Comparison of ENCODE assay signal across 34 cellular contexts in genomic region chr16:85243312-85243711, GRCh38.
"Had no signal": no experiment of that assay in that cellular context is flagged by ENCODE, and none has a peak within 500 bp of the region (broad histone marks: within the 10 kb centered on the region; RNA-seq: fewer than 3 reads in every experiment).

No MANE protein-coding gene starts in this region.

- ATAC-seq: activated CD8-positive, alpha-beta T cell treated with anti-CD3 and anti-CD28 coated beads for 36 hours; activated T-cell treated with anti-CD3 and anti-CD28 coated beads, Interleukin-2, amount 50 U/mL, for 72 hours; activated T-helper 17 cell treated with anti-CD3 and anti-CD28 coated beads, Interleukin-2, amount 50 U/mL, for 72 hours; PC-3; Right ventricle myocardium inferior had no signal

- DNase-seq: activated CD4-positive, alpha-beta T cell treated with anti-CD3 and anti-CD28 coated beads, Interleukin-2, amount 10 ng/mL, durations not matched to agents 24 days and 14 days; activated CD4-positive, alpha-beta T cell treated with anti-CD3 and anti-CD28 coated beads, Interleukin-2, amount 50 U/mL, for 4 hours; activated CD8-positive, alpha-beta T cell treated with anti-CD3 and anti-CD28 coated beads for 36 hours; activated effector memory CD4-positive, alpha-beta T cell treated with anti-CD3 and anti-CD28 coated beads, Interleukin-2, amount 50 U/mL, for 16 hours; activated naive CD4-positive, alpha-beta T cell; activated naive CD4-positive, alpha-beta T cell treated with anti-CD3 and anti-CD28 coated beads, Interleukin-2, amount 50 U/mL, for 16 hours; activated naive CD8-positive, alpha-beta T cell treated with anti-CD3 and anti-CD28 coated beads for 36 hours; activated T-cell treated with anti-CD3 and anti-CD28 coated beads, Interleukin-2, amount 50 U/mL, for 1 hour; activated T-cell treated with anti-CD3 and anti-CD28 coated beads, Interleukin-2, amount 50 U/mL, for 72 hours; amygdala; caudate nucleus; Kasumi-1; KG1; MM.1S; MV-4-11; NCI-H1092; NCI-H146; NCI-H187; NCI-H2029 treated with DMSO at 0.1 percent for 48 hours; NCI-H2107; NCI-H226; NCI-H446 treated with DMSO at 0.1 percent for 48 hours; NCI-H524 treated with DMSO at 0.1 percent for 48 hours; PC-3; SIG-M5; SW 1271; T-helper 1 cell; T1000; WERI-Rb-1 had no signal

- H3K9me3 Mint-ChIP-seq: activated CD4-positive, alpha-beta T cell treated with anti-CD3 and anti-CD28 coated beads, Interleukin-2, amount 10 ng/mL, durations not matched to agents 24 days and 14 days; activated CD8-positive, alpha-beta T cell treated with anti-CD3 and anti-CD28 coated beads for 36 hours; activated naive CD8-positive, alpha-beta T cell treated with anti-CD3 and anti-CD28 coated beads for 36 hours; activated T-cell treated with anti-CD3 and anti-CD28 coated beads, Interleukin-2, amount 50 U/mL, for 72 hours; activated T-helper 17 cell treated with anti-CD3 and anti-CD28 coated beads, Interleukin-2, amount 50 U/mL, for 72 hours had no signal

- H3K4me3 ChIP-seq: ascending aorta, breast epithelium had no signal

- H3K27ac Mint-ChIP-seq: activated CD4-positive, alpha-beta T cell treated with anti-CD3 and anti-CD28 coated beads, Interleukin-2, amount 10 ng/mL, durations not matched to agents 24 days and 14 days; activated CD8-positive, alpha-beta T cell treated with anti-CD3 and anti-CD28 coated beads for 36 hours; activated naive CD8-positive, alpha-beta T cell treated with anti-CD3 and anti-CD28 coated beads for 36 hours; activated T-cell treated with anti-CD3 and anti-CD28 coated beads, Interleukin-2, amount 50 U/mL, for 72 hours; activated T-helper 17 cell treated with anti-CD3 and anti-CD28 coated beads, Interleukin-2, amount 50 U/mL, for 72 hours had no signal

- H3K4me3 Mint-ChIP-seq: activated CD4-positive, alpha-beta T cell treated with anti-CD3 and anti-CD28 coated beads, Interleukin-2, amount 10 ng/mL, durations not matched to agents 24 days and 14 days; activated CD8-positive, alpha-beta T cell treated with anti-CD3 and anti-CD28 coated beads for 36 hours; activated naive CD8-positive, alpha-beta T cell treated with anti-CD3 and anti-CD28 coated beads for 36 hours; activated T-cell treated with anti-CD3 and anti-CD28 coated beads, Interleukin-2, amount 50 U/mL, for 72 hours; activated T-helper 17 cell treated with anti-CD3 and anti-CD28 coated beads, Interleukin-2, amount 50 U/mL, for 72 hours had no signal

- H3K36me3 Mint-ChIP-seq: activated naive CD8-positive, alpha-beta T cell treated with anti-CD3 and anti-CD28 coated beads for 36 hours had no signal

- H3K9me3 ChIP-seq: ascending aorta, breast epithelium had no signal

- H3K4me1 ChIP-seq: breast epithelium had no signal

- H3K36me3 ChIP-seq: ascending aorta, breast epithelium, WERI-Rb-1 had no signal

- H3K27me3 ChIP-seq: ascending aorta, breast epithelium had no signal

- H3K27ac ChIP-seq: ascending aorta, breast epithelium, RWPE1, WERI-Rb-1 had no signal
